31 cellular contexts compared by ENCODE assay signal in the genomic region with DNA sequence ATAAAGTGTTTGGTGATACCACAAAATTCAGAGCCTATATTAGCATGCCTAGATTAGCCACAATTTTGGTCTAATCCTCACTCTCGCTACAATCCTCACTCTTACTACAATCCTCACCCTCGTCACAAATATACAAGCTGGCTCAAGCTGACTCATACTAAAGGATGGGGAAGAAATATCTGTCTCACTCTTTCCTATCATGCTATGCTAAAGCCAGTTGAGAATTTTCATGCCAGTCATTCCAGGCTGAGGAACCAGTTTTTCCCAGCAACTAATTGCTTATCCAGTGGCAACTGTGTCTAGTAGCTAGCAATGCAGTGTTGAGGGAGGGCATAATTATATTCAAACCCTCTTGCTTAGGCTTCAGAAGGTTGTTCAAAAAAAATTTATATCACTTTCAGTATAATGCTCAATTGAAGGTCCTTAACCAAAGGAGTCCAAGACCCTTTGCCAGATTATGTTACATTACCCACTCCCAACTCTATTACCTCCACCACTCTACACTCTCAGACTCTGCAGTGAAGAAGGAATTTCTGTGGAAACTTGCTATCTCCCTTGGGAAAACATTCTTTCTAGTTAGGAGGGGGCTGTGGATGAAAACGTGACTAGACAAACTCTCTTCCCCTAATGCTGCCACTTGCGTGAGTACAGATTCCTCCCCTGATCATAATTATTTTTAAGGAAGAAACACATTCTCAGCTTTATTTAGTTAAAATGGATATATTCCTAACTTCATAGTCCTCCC.
DNase-seq lines count a peak whose midpoint lies in the region; ATAC-seq and TF ChIP-seq lines count a peak whose summit lies in the region.
"Had no signal": no experiment of that assay in that cellular context is flagged by ENCODE, and none has a peak within 500 bp of the region (broad histone marks: within the 10 kb centered on the region; RNA-seq: fewer than 3 reads in every experiment).

No MANE protein-coding gene starts in this region.

- H3K4me1 ChIP-seq in mesodermal cell (ENCODE audit: control insufficient read depth, insufficient read depth, low read length, poor library complexity, severe bottlenecking) = no peaks in the 10 kb centered on the region
- H3K4me1 ChIP-seq: colonic mucosa, esophagus squamous epithelium, gastroesophageal sphincter, pancreas, right lobe of liver, thyroid gland had no signal

- H3K4me3 Mint-ChIP-seq in MCF 10A (ENCODE audit: unreplicated experiment) = no peak overlapping the region
- no peak overlapping the region for H3K4me3 Mint-ChIP-seq in activated CD4-positive, alpha-beta memory T cell treated with anti-CD3 and anti-CD28 coated beads for 36 hours
- H3K4me3 Mint-ChIP-seq: activated naive CD8-positive, alpha-beta T cell treated with anti-CD3 and anti-CD28 coated beads for 36 hours; activated T-helper 17 cell treated with anti-CD3 and anti-CD28 coated beads, Interleukin-2, amount 50 U/mL, for 72 hours; brain; CD8-positive, alpha-beta T cell; memory B cell; natural killer cell treated with Interleukin-12 subunit alpha and Interleukin-12 subunit beta and Interleukin-15 and Interleukin-18, amount 100 ng/mL, for 72 hours; stimulated activated naive CD8-positive, alpha-beta T cell treated with anti-CD3 and anti-CD28 coated beads, Interleukin-15, Interleukin-2, amounts not matched to agents 100 ng/mL and 50 ng/mL, for 24 hours had no signal

- DNase-seq in T47D (ENCODE audit: low read depth in 1 of 2, low spot score in 1 of 2) (peak; percentile 1 to 12), MCF 10A (ENCODE audit: unreplicated experiment) (no peak), choroid plexus epithelial cell (ENCODE audit: low read depth) (peak; percentile 40)
- no peak for DNase-seq in activated CD4-positive, alpha-beta memory T cell treated with anti-CD3 and anti-CD28 coated beads for 36 hours
- DNase-seq: 8988T; activated CD4-positive, alpha-beta T cell treated with anti-CD3 and anti-CD28 coated beads, Interleukin-2, amount 50 U/mL, for 4 hours; activated CD8-positive, alpha-beta memory T cell treated with anti-CD3 and anti-CD28 coated beads, Interleukin-2, amount 50 U/mL, for 48 hours; activated naive CD8-positive, alpha-beta T cell treated with anti-CD3 and anti-CD28 coated beads for 36 hours; CD8-positive, alpha-beta T cell; colonic mucosa; esophagus squamous epithelium; NCI-H1092; NCI-H187 treated with DMSO at 0.1 percent for 48 hours; pancreas; right lobe of liver; stimulated activated CD4-positive, alpha-beta T cell treated with anti-CD3 and anti-CD28 coated beads, Interleukin-15, amount 100 ng/mL, for 24 hours; T-helper 2 cell; thyroid gland had no signal

- H3K4me3 ChIP-seq in choroid plexus epithelial cell (ENCODE audit: low read depth, low read length) (no peak overlapping the region), mesodermal cell (ENCODE audit: extremely low read depth, insufficient read depth, low read length, poor library complexity, severe bottlenecking) (no peak overlapping the region)
- H3K4me3 ChIP-seq: colonic mucosa, esophagus squamous epithelium, gastroesophageal sphincter, pancreas, right lobe of liver, SK-N-MC, thyroid gland had no signal

- H3K36me3 ChIP-seq in mesodermal cell (ENCODE audit: control insufficient read depth, insufficient read depth, low read length) = no peaks in the 10 kb centered on the region
- H3K36me3 ChIP-seq: colonic mucosa, esophagus squamous epithelium, gastroesophageal sphincter, pancreas, right lobe of liver, thyroid gland had no signal

- no TSS peak for BruUV-seq in MCF 10A (replicated peaks; lab: Mats Ljungman, UMichigan)

- no peaks in the 10 kb centered on the region for H3K9me3 ChIP-seq in mesodermal cell (ENCODE audit: control insufficient read depth, low read length)
- H3K9me3 ChIP-seq: colonic mucosa, esophagus squamous epithelium, gastroesophageal sphincter, pancreas, right lobe of liver, thyroid gland had no signal

- WGBS in mesodermal cell (ENCODE audit: insufficient coverage in 2 of 2), 2 experiments = 90% methylated on average over 2 of the region's 4 CpGs; no CpG with 5 or more reads in 1 of the 2 experiments

- no peak for ATAC-seq in GM19395 (IDR thresholded peaks at IDR 0.05; ENCODE audit: unreplicated experiment)
- ATAC-seq in GM21786 (IDR thresholded peaks at IDR 0.05; ENCODE audit: unreplicated experiment) = no peak
- ATAC-seq in activated CD4-positive, CD25-positive, alpha-beta regulatory T cell treated with anti-CD3 and anti-CD28 coated beads, Interleukin-2, amount 50 U/mL, for 24 hours = no peak
- ATAC-seq: activated T-helper 17 cell treated with anti-CD3 and anti-CD28 coated beads, Interleukin-2, amount 50 U/mL, for 72 hours; CD8-positive, alpha-beta T cell; gastroesophageal sphincter; HCT116; HepG2; natural killer cell treated with Interleukin-12 subunit alpha and Interleukin-12 subunit beta and Interleukin-15 and Interleukin-18, amount 100 ng/mL, for 72 hours; pancreas; right lobe of liver had no signal

- H3K27ac ChIP-seq in mesodermal cell (ENCODE audit: low read depth, low read length, severe bottlenecking) = peak overlapping the region; percentile 63
- H3K27ac ChIP-seq: colonic mucosa, esophagus squamous epithelium, gastroesophageal sphincter, pancreas, right lobe of liver, SK-N-MC, thyroid gland had no signal

- CTCF ChIA-PET in MCF 10A (lab: Yijun Ruan, JAX) = interaction anchor here (0.6 kb wide), 1 partner anchor 12 kb away, joined by 5 read pairs; no protein-coding TSS in a partner anchor
- CTCF ChIA-PET in activated CD4-positive, alpha-beta memory T cell treated with anti-CD3 and anti-CD28 coated beads for 36 hours (lab: Charles Lee) = no interaction called here

- no peaks in the 10 kb centered on the region for H3K4me1 Mint-ChIP-seq in MCF 10A (ENCODE audit: insufficient read depth, unreplicated experiment)
- peaks cover 5% of the 10 kb centered on the region for H3K4me1 Mint-ChIP-seq in activated CD4-positive, alpha-beta memory T cell treated with anti-CD3 and anti-CD28 coated beads for 36 hours (ENCODE audit: low read depth)
- H3K4me1 Mint-ChIP-seq: activated naive CD8-positive, alpha-beta T cell treated with anti-CD3 and anti-CD28 coated beads for 36 hours; activated T-helper 17 cell treated with anti-CD3 and anti-CD28 coated beads, Interleukin-2, amount 50 U/mL, for 72 hours; brain; memory B cell had no signal

- TF ChIP-seq CTCF in MCF 10A (IDR thresholded peaks at IDR 0.05; ENCODE audit: unreplicated experiment) (no peak), choroid plexus epithelial cell (conservative IDR thresholded peaks at IDR 0.05; ENCODE audit: low read depth, low read length) (no peak)

- intact Hi-C loops in MCF 10A (cut with micrococcal nuclease) = no loop called here
- intact Hi-C loops in activated CD4-positive, alpha-beta memory T cell treated with anti-CD3 and anti-CD28 coated beads for 36 hours (cut with micrococcal nuclease) = no loop called here

- H3K36me3 Mint-ChIP-seq in MCF 10A (ENCODE audit: insufficient read depth, unreplicated experiment) = no peaks in the 10 kb centered on the region
- peaks cover 3% of the 10 kb centered on the region for H3K36me3 Mint-ChIP-seq in activated CD4-positive, alpha-beta memory T cell treated with anti-CD3 and anti-CD28 coated beads for 36 hours
- H3K36me3 Mint-ChIP-seq: brain; memory B cell; natural killer cell treated with Interleukin-12 subunit alpha and Interleukin-12 subunit beta and Interleukin-15 and Interleukin-18, amount 100 ng/mL, for 72 hours had no signal

- no peaks in the 10 kb centered on the region for H3K9me3 Mint-ChIP-seq in MCF 10A (ENCODE audit: unreplicated experiment)
- H3K9me3 Mint-ChIP-seq in activated CD4-positive, alpha-beta memory T cell treated with anti-CD3 and anti-CD28 coated beads for 36 hours = peaks cover 10% of the 10 kb centered on the region
- H3K9me3 Mint-ChIP-seq: stimulated activated naive CD8-positive, alpha-beta T cell treated with anti-CD3 and anti-CD28 coated beads, Interleukin-15, Interleukin-2, amounts not matched to agents 100 ng/mL and 50 ng/mL, for 24 hours had no signal

- in situ Hi-C loops in T47D (cut with HindIII; ENCODE audit: low pct_unique_long_range_greater_than_20kb, low sequenced_read_pairs) = no loop called here

- POLR2A ChIA-PET in MCF 10A (lab: Yijun Ruan, JAX) = interaction anchor here (0.6 kb wide), 1 partner anchor 20 kb away, joined by 3 read pairs; no protein-coding TSS in a partner anchor
- POLR2A ChIA-PET in activated CD4-positive, alpha-beta memory T cell treated with anti-CD3 and anti-CD28 coated beads for 36 hours (lab: Charles Lee) = interaction anchor here (0.8 kb wide), 1 partner anchor 12 kb away, joined by 3 read pairs; no protein-coding TSS in a partner anchor

- H3K27ac Mint-ChIP-seq in MCF 10A (ENCODE audit: low read depth, unreplicated experiment) = no peak overlapping the region
- H3K27ac Mint-ChIP-seq in activated CD4-positive, alpha-beta memory T cell treated with anti-CD3 and anti-CD28 coated beads for 36 hours = no peak overlapping the region
- H3K27ac Mint-ChIP-seq: activated naive CD8-positive, alpha-beta T cell treated with anti-CD3 and anti-CD28 coated beads for 36 hours; activated T-helper 17 cell treated with anti-CD3 and anti-CD28 coated beads, Interleukin-2, amount 50 U/mL, for 72 hours; brain; CD8-positive, alpha-beta T cell; memory B cell; natural killer cell treated with Interleukin-12 subunit alpha and Interleukin-12 subunit beta and Interleukin-15 and Interleukin-18, amount 100 ng/mL, for 72 hours; stimulated activated naive CD8-positive, alpha-beta T cell treated with anti-CD3 and anti-CD28 coated beads, Interleukin-15, Interleukin-2, amounts not matched to agents 100 ng/mL and 50 ng/mL, for 24 hours had no signal

- H3K27me3 Mint-ChIP-seq in MCF 10A (ENCODE audit: insufficient read depth, unreplicated experiment) = no peaks in the 10 kb centered on the region
- no peaks in the 10 kb centered on the region for H3K27me3 Mint-ChIP-seq in activated CD4-positive, alpha-beta memory T cell treated with anti-CD3 and anti-CD28 coated beads for 36 hours
- H3K27me3 Mint-ChIP-seq: activated naive CD8-positive, alpha-beta T cell treated with anti-CD3 and anti-CD28 coated beads for 36 hours; activated T-helper 17 cell treated with anti-CD3 and anti-CD28 coated beads, Interleukin-2, amount 50 U/mL, for 72 hours; memory B cell; natural killer cell treated with Interleukin-12 subunit alpha and Interleukin-12 subunit beta and Interleukin-15 and Interleukin-18, amount 100 ng/mL, for 72 hours; stimulated activated naive CD8-positive, alpha-beta T cell treated with anti-CD3 and anti-CD28 coated beads, Interleukin-15, Interleukin-2, amounts not matched to agents 100 ng/mL and 50 ng/mL, for 24 hours had no signal

Comparison
In these comparisons a context has a peak if more than half of its experiments do, and no peak if none do; other contexts are left out.
1. DNase-seq: peak in T47D (2 of 2) and choroid plexus epithelial cell (single experiment); none in MCF 10A (single experiment) and activated CD4-positive, alpha-beta memory T cell treated with anti-CD3 and anti-CD28 coated beads for 36 hours (single experiment).